In the genomic region with DNA sequence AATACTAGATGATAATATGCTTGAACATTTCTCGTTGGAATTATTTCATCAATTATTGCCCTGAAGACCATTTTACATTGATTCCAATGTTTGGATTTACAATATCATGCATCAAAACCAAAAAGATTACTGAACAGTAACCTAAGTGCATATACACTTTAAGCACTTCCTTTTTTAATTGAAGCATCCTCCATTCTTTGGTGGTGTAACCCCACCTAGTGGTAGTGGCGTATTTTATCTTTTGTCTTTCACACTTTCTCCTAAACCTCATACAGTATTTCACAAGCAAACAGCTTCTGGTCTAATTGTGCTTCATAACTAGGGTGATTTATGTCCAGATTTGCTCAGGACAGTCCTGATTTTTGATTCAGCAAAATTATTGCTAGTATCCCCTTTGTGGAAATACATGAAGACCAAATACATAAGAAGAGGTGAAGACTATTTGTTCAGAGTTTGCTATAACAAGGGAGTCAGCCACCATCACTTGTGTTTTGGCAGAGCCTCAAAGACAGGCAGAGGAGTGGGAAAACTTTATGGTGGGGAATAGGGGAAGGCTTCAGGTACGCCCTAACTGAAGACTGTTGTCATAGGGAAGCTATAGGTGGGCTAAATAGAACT, we compare ENCODE assay signal across 8 cellular contexts. TPM values are rescaled to one million over a fixed set of nuclear protein-coding genes. Genes with fewer than 3 reads are reported as not detected.
DNase-seq lines count a peak whose midpoint lies in the region; ATAC-seq, FAIRE-seq and TF ChIP-seq lines count a peak whose summit lies in the region.

No MANE protein-coding gene starts in this region.

- no peak for FAIRE-seq in astrocyte (lab: Jason Lieb, UNC)

- H3K27ac Mint-ChIP-seq in astrocyte (ENCODE audit: unreplicated experiment) = peak overlapping the region; percentile 22
- H3K27ac Mint-ChIP-seq in stimulated activated naive CD8-positive, alpha-beta T cell treated with anti-CD3 and anti-CD28 coated beads, Interleukin-15, amount 100 ng/mL, for 72 hours = peak overlapping the region; percentile 6 to 73

- ATAC-seq in GM19463 (IDR thresholded peaks at IDR 0.05; ENCODE audit: unreplicated experiment) (peak; percentile 32), HG03521 (IDR thresholded peaks at IDR 0.05; ENCODE audit: unreplicated experiment) (peak; percentile 46)
- ATAC-seq in stimulated activated naive CD8-positive, alpha-beta T cell treated with anti-CD3 and anti-CD28 coated beads, Interleukin-15, amount 100 ng/mL, for 72 hours = peak; percentile 50

- peaks cover 8% of the 10 kb centered on the region for H3K4me1 Mint-ChIP-seq in astrocyte (ENCODE audit: low read depth, unreplicated experiment)
- peaks cover 34% of the 10 kb centered on the region for H3K4me1 Mint-ChIP-seq in stimulated activated naive CD8-positive, alpha-beta T cell treated with anti-CD3 and anti-CD28 coated beads, Interleukin-15, amount 100 ng/mL, for 72 hours

- H3K79me2 ChIP-seq in astrocyte (ENCODE audit: insufficient read depth, low read length) = peaks cover 16% of the 10 kb centered on the region

- no peak overlapping the region for H3K4me3 ChIP-seq in astrocyte (ENCODE audit: insufficient read depth, low read depth, low read length)

- H4K20me1 ChIP-seq in astrocyte (ENCODE audit: insufficient read depth, low read length) = no peaks in the 10 kb centered on the region

- H3K27ac ChIP-seq in astrocyte (ENCODE audit: low read depth, low read length) = peak overlapping the region; percentile 18

- H3K36me3 Mint-ChIP-seq in astrocyte (ENCODE audit: low read depth, unreplicated experiment) = no peaks in the 10 kb centered on the region

- H3K9me3 ChIP-seq in astrocyte (ENCODE audit: insufficient read depth, low read depth, low read length) = no peaks in the 10 kb centered on the region

- TF ChIP-seq CTCF in astrocyte (IDR thresholded peaks at IDR 0.05; ENCODE audit: insufficient read depth, low read depth, low read length) = peak; percentile 74

- H3K4me3 Mint-ChIP-seq in astrocyte (ENCODE audit: unreplicated experiment) = no peak overlapping the region
- peak overlapping the region in 1 of 2 donors; percentile 49 for H3K4me3 Mint-ChIP-seq in stimulated activated naive CD8-positive, alpha-beta T cell treated with anti-CD3 and anti-CD28 coated beads, Interleukin-15, amount 100 ng/mL, for 72 hours

- H3K9me3 Mint-ChIP-seq in astrocyte (ENCODE audit: unreplicated experiment) = no peaks in the 10 kb centered on the region
- H3K9me3 Mint-ChIP-seq in stimulated activated naive CD8-positive, alpha-beta T cell treated with anti-CD3 and anti-CD28 coated beads, Interleukin-15, amount 100 ng/mL, for 72 hours = no peaks in the 10 kb centered on the region

- peak overlapping the region; percentile 56 for H3K4me2 ChIP-seq in astrocyte (ENCODE audit: low read length)

- H3K27me3 ChIP-seq in astrocyte (ENCODE audit: insufficient read depth, low read length) = no peaks in the 10 kb centered on the region

- H3K27me3 Mint-ChIP-seq in astrocyte (ENCODE audit: low read depth, unreplicated experiment) = no peaks in the 10 kb centered on the region
- H3K27me3 Mint-ChIP-seq in stimulated activated naive CD8-positive, alpha-beta T cell treated with anti-CD3 and anti-CD28 coated beads, Interleukin-15, amount 100 ng/mL, for 72 hours = no peaks in the 10 kb centered on the region

- peaks cover 15% of the 10 kb centered on the region for H3K4me1 ChIP-seq in astrocyte (ENCODE audit: insufficient read depth, low read length)

- peak overlapping the region; percentile 45 for H3K9ac ChIP-seq in astrocyte (ENCODE audit: low read length)

- no peak overlapping the region for H2AFZ ChIP-seq in astrocyte (ENCODE audit: low read depth, low read length)

- no peaks in the 10 kb centered on the region for H3K36me3 ChIP-seq in astrocyte (ENCODE audit: insufficient read depth, low read length)

- DNase-seq in EH (ENCODE audit: low read depth) = peak; percentile 71
- peak; percentile 73 for DNase-seq in NCI-H69 (lab: John Stamatoyannopoulos, UW)
- DNase-seq in astrocyte (ENCODE audit: low read depth) = no peak
- peak; percentile 87 for DNase-seq in inferior parietal cortex (ENCODE audit: extremely low spot score)
- DNase-seq in stimulated activated naive CD8-positive, alpha-beta T cell treated with anti-CD3 and anti-CD28 coated beads, Interleukin-15, amount 100 ng/mL, for 72 hours = no peak
- DNase-seq in GOT3 (lab: John Stamatoyannopoulos, UW) = no peak

RNA-seq across cellular contexts. Expression of gene NVL, which starts 3.4 kb away (rescaled TPM):
- 30.6 and 36.2 TPM in 2 replicates for total RNA-seq in astrocyte

RNA-seq across cellular contexts. Expression of gene CNIH4, which starts 23.3 kb away (rescaled TPM):
- total RNA-seq in astrocyte = 65.8 and 68.0 TPM in 2 replicates

Comparison
In these comparisons a context has a peak if more than half of its experiments do, and no peak if none do; other contexts are left out.
1. DNase-seq: peak in EH (single experiment), NCI-H69 (single experiment) and inferior parietal cortex (single experiment); none in astrocyte (single experiment), stimulated activated naive CD8-positive, alpha-beta T cell treated with anti-CD3 and anti-CD28 coated beads, Interleukin-15, amount 100 ng/mL, for 72 hours (0 of 2) and GOT3 (single experiment).
2. Peak in every context shown above with its lines, with median percentiles within 50 percentile points of each other: ATAC-seq.